Comparison of ENCODE assay signal across 21 cellular contexts in the genomic region with DNA sequence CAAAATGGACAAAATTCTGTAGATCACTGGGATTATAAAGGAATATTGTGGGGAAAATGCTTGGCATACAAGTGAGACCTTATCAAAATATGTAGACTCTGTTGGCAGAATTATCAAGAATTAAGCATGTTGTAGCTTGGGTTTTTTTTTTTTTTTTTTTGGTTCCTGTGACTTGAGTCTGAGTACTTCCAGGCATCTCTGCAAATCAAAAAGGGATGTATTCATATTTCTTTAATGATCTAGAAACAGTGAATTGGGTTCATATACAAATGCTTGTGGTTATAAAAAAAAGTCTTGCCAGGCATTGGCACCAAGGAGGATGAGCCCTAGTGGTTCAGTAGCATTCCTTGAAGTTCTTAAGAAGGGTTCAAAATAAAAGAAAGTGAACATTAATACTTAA.
DNase-seq lines count a peak whose midpoint lies in the region; ATAC-seq, FAIRE-seq and TF ChIP-seq lines count a peak whose summit lies in the region.
"Had no signal": no experiment of that assay in that cellular context is flagged by ENCODE, and none has a peak within 500 bp of the region (broad histone marks: within the 10 kb centered on the region; RNA-seq: fewer than 3 reads in every experiment).

No MANE protein-coding gene starts in this region.

- H3K27me3 ChIP-seq in ACC112 (ENCODE audit: insufficient read depth, low read length): no peaks in the 10 kb centered on the region
- no peaks in the 10 kb centered on the region for H3K27me3 ChIP-seq in RWPE2 (ENCODE audit: insufficient read depth, poor library complexity, severe bottlenecking)
- no peaks in the 10 kb centered on the region for H3K27me3 ChIP-seq in keratinocyte (ENCODE audit: control insufficient read depth, extremely low read depth, insufficient read depth, low read length)
- H3K27me3 ChIP-seq: Peyer's patch had no signal

- H3K27ac Mint-ChIP-seq in dendritic cell treated with granulocyte-macrophage colony-stimulating factor and Interleukin-4, amounts not matched to agents 40 ng/mL and 50 ng/mL, for 4 days: peak overlapping the region; percentile 92
- H3K27ac Mint-ChIP-seq in activated naive CD8-positive, alpha-beta T cell treated with anti-CD3 and anti-CD28 coated beads for 36 hours: no peak overlapping the region
- H3K27ac Mint-ChIP-seq: B cell; CD4-positive, alpha-beta T cell; IgD-negative memory B cell had no signal

- no peaks in the 10 kb centered on the region for H3K9me3 ChIP-seq in RWPE2 (ENCODE audit: severe bottlenecking)
- H3K9me3 ChIP-seq in keratinocyte (ENCODE audit: control insufficient read depth, low read depth, low read length): no peaks in the 10 kb centered on the region
- H3K9me3 ChIP-seq: Peyer's patch had no signal

- TF ChIP-seq CTCF in RWPE2 (IDR thresholded peaks at IDR 0.05; ENCODE audit: poor library complexity, severe bottlenecking) (no peak), keratinocyte (optimal IDR thresholded peaks at IDR 0.05 in 1 of 3, IDR thresholded peaks at IDR 0.05 in 1 of 3, conservative IDR thresholded peaks at IDR 0.05 in 1 of 3; ENCODE audit: extremely low read depth in 1 of 3, insufficient read depth in 2 of 3, low read length in 3 of 3) (no peak)

- H3K36me3 ChIP-seq in ACC112 (ENCODE audit: insufficient read depth, low read length) (no peaks in the 10 kb centered on the region), RWPE2 (ENCODE audit: low read depth) (no peaks in the 10 kb centered on the region), keratinocyte (ENCODE audit: control insufficient read depth in 2 of 2, extremely low read depth in 1 of 2, insufficient read depth in 2 of 2, low read length in 2 of 2) (no peaks in the 10 kb centered on the region)

- H3K4me3 ChIP-seq in ACC112 (ENCODE audit: low read depth, low read length) (no peak overlapping the region), RWPE2 (ENCODE audit: severe bottlenecking) (no peak overlapping the region), keratinocyte (ENCODE audit: control insufficient read depth in 2 of 3, extremely low read depth in 1 of 3, insufficient read depth in 2 of 3, low read depth in 1 of 3, low read length in 3 of 3) (no peak overlapping the region)
- H3K4me3 ChIP-seq: Peyer's patch had no signal

- dilution Hi-C loops in keratinocyte (cut with MboI; ENCODE audit: extremely low pct_ligation_motif_present, low sequenced_read_pairs): no loop called here

- no peaks in the 10 kb centered on the region for H3K79me2 ChIP-seq in ACC112 (ENCODE audit: control insufficient read depth, insufficient read depth, low read length, unreplicated experiment)
- no peaks in the 10 kb centered on the region for H3K79me2 ChIP-seq in keratinocyte (ENCODE audit: control insufficient read depth, insufficient read depth, low read length)

- peaks cover 67% of the 10 kb centered on the region for H3K36me3 Mint-ChIP-seq in dendritic cell treated with granulocyte-macrophage colony-stimulating factor and Interleukin-4, amounts not matched to agents 40 ng/mL and 50 ng/mL, for 4 days (ENCODE audit: low read depth)
- peaks cover 68% of the 10 kb centered on the region for H3K36me3 Mint-ChIP-seq in activated naive CD8-positive, alpha-beta T cell treated with anti-CD3 and anti-CD28 coated beads for 36 hours

- no peaks in the 10 kb centered on the region for H4K20me1 ChIP-seq in keratinocyte (ENCODE audit: control insufficient read depth, extremely low read depth, insufficient read depth, low read length)

- H3K9me1 ChIP-seq in keratinocyte (ENCODE audit: control insufficient read depth, extremely low read depth, insufficient read depth, low read length): no peaks in the 10 kb centered on the region

- H3K4me1 Mint-ChIP-seq in dendritic cell treated with granulocyte-macrophage colony-stimulating factor and Interleukin-4, amounts not matched to agents 40 ng/mL and 50 ng/mL, for 4 days (ENCODE audit: low read depth): peaks cover 96% of the 10 kb centered on the region
- H3K4me1 Mint-ChIP-seq in activated naive CD8-positive, alpha-beta T cell treated with anti-CD3 and anti-CD28 coated beads for 36 hours: peaks cover 41% of the 10 kb centered on the region

- no peaks in the 10 kb centered on the region for H3K27me3 Mint-ChIP-seq in dendritic cell treated with granulocyte-macrophage colony-stimulating factor and Interleukin-4, amounts not matched to agents 40 ng/mL and 50 ng/mL, for 4 days
- H3K27me3 Mint-ChIP-seq in activated naive CD8-positive, alpha-beta T cell treated with anti-CD3 and anti-CD28 coated beads for 36 hours: no peaks in the 10 kb centered on the region
- H3K27me3 Mint-ChIP-seq: B cell; CD4-positive, alpha-beta T cell; IgD-negative memory B cell had no signal

- no peak overlapping the region for H3K4me3 Mint-ChIP-seq in dendritic cell treated with granulocyte-macrophage colony-stimulating factor and Interleukin-4, amounts not matched to agents 40 ng/mL and 50 ng/mL, for 4 days
- H3K4me3 Mint-ChIP-seq in activated naive CD8-positive, alpha-beta T cell treated with anti-CD3 and anti-CD28 coated beads for 36 hours: no peak overlapping the region
- H3K4me3 Mint-ChIP-seq: B cell; CD4-positive, alpha-beta T cell; IgD-negative memory B cell had no signal

- H3K4me2 ChIP-seq in keratinocyte (ENCODE audit: control insufficient read depth, extremely low read depth, insufficient read depth, low read depth, low read length): no peak overlapping the region

- ATAC-seq in RWPE2 (ENCODE audit: low read depth) (no peak), GM21447 (IDR thresholded peaks at IDR 0.05; ENCODE audit: unreplicated experiment) (no peak), GM18909 (IDR thresholded peaks at IDR 0.05; ENCODE audit: poor library complexity, unreplicated experiment) (no peak)

- peaks cover 83% of the 10 kb centered on the region for H3K4me1 ChIP-seq in ACC112 (ENCODE audit: control insufficient read depth, insufficient read depth, low read length, unreplicated experiment)
- H3K4me1 ChIP-seq in RWPE2 (ENCODE audit: insufficient read depth, poor library complexity, severe bottlenecking): peaks cover 57% of the 10 kb centered on the region
- H3K4me1 ChIP-seq in keratinocyte (ENCODE audit: control insufficient read depth, extremely low read depth, insufficient read depth, low read length): peaks cover 59% of the 10 kb centered on the region

- intact Hi-C loops in dendritic cell treated with granulocyte-macrophage colony-stimulating factor and Interleukin-4, amounts not matched to agents 40 ng/mL and 50 ng/mL, for 4 days (cut with micrococcal nuclease): loop anchor here (5.0 kb wide), 1 partner anchor 340 kb away; the partner anchor contains the start of gene NR3C1

- no peaks in the 10 kb centered on the region for H3K9me3 Mint-ChIP-seq in dendritic cell treated with granulocyte-macrophage colony-stimulating factor and Interleukin-4, amounts not matched to agents 40 ng/mL and 50 ng/mL, for 4 days
- peaks cover 2% of the 10 kb centered on the region for H3K9me3 Mint-ChIP-seq in activated naive CD8-positive, alpha-beta T cell treated with anti-CD3 and anti-CD28 coated beads for 36 hours
- H3K9me3 Mint-ChIP-seq: CD4-positive, alpha-beta T cell; IgD-negative memory B cell had no signal

- no peak overlapping the region for H3K9ac ChIP-seq in keratinocyte (ENCODE audit: control insufficient read depth, extremely low read depth, insufficient read depth, low read length)

- H2AFZ ChIP-seq in ACC112 (ENCODE audit: low read length, unreplicated experiment): no peak overlapping the region
- no peak overlapping the region for H2AFZ ChIP-seq in keratinocyte (ENCODE audit: control insufficient read depth, low read length)

- DNase-seq in RWPE2 (ENCODE audit: low spot score): no peak
- no peak for DNase-seq in keratinocyte (ENCODE audit: low read depth, low spot score)
- DNase-seq in activated naive CD8-positive, alpha-beta T cell treated with anti-CD3 and anti-CD28 coated beads for 36 hours: no peak
- DNase-seq: CD4-positive, alpha-beta T cell; DMS79 treated with DMSO at 0.1 percent for 48 hours; GDM1; MV-4-11; NCI-H1417 treated with DMSO at 0.1 percent for 48 hours; NCI-H2029; NCI-H2171 treated with DMSO at 0.1 percent for 48 hours; NCI-H774; Peyer's patch; SHP77 treated with DMSO at 0.1 percent for 48 hours had no signal

- H3K27ac ChIP-seq in ACC112 (ENCODE audit: low read depth, low read length): peak overlapping the region; percentile 68; the same call in 1 of the 2 replicates
- H3K27ac ChIP-seq in RWPE2 (ENCODE audit: poor library complexity, severe bottlenecking): peak overlapping the region; percentile 97
- H3K27ac ChIP-seq in keratinocyte (ENCODE audit: control insufficient read depth, insufficient read depth, low read length): peak overlapping the region; percentile 91

- no peak for FAIRE-seq in keratinocyte (lab: Jason Lieb, UNC)
- FAIRE-seq: GM12892, H54 had no signal
